Comparison of ENCODE assay signal across 8 cellular contexts in genomic region chr22:49930596-49931412, GRCh38. TPM values are rescaled to one million over a fixed set of nuclear protein-coding genes. Genes with fewer than 3 reads are reported as not detected.
DNase-seq lines count a peak whose midpoint lies in the region; ATAC-seq and TF ChIP-seq lines count a peak whose summit lies in the region.

No MANE protein-coding gene starts in this region.

- H2AFZ ChIP-seq in DND-41 (ENCODE audit: low read depth, low read length): no peak overlapping the region

- peak; percentile 32 for DNase-seq in DND-41
- DNase-seq in HFF-Myc (ENCODE audit: extremely low read depth, low read depth): peak; percentile 43
- peak; percentile 80 to 92 for DNase-seq in NOMO-1 (lab: John Stamatoyannopoulos, UW; ENCODE audit: unreplicated experiment in 2 of 2)
- no peak for DNase-seq in activated T-helper 2 cell treated with anti-CD3 and anti-CD28 coated beads, Interferon-gamma antibody, Interleukin-2, Interleukin-4, amounts not matched to agents 10 μg/mL and 5 μg/mL and 100 μg/mL, durations not matched to agents 14 hours and 24 hours and 36 hours (ENCODE audit: low spot score)
- peak; percentile 88 for DNase-seq in globus pallidus (ENCODE audit: low spot score)
- DNase-seq in prostate gland (ENCODE audit: low spot score): peak; percentile 93

- intact Hi-C loops in activated T-helper 2 cell treated with anti-CD3 and anti-CD28 coated beads, Interferon-gamma antibody, Interleukin-2, Interleukin-4, amounts not matched to agents 10 μg/mL and 5 μg/mL and 100 μg/mL, durations not matched to agents 14 hours and 24 hours and 36 hours (cut with micrococcal nuclease): loop anchor here (1.0 to 5.0 kb wide), 5 partner anchors 62 to 261 kb away; no protein-coding TSS in a partner anchor
- intact Hi-C loops in prostate gland (cut with DNase I): loop anchor here (2.0 to 10.0 kb wide), 2 partner anchors 100 to 274 kb away; partner anchors contain the start of gene SELENOO

- 59% methylated on average over 14 of the region's 14 CpGs for WGBS in prostate gland

- H3K4me3 ChIP-seq in DND-41 (ENCODE audit: low read depth in 1 of 2, low read length in 2 of 2): no peak overlapping the region
- H3K4me3 ChIP-seq in HFF-Myc (replicated peaks; ENCODE audit: low read depth, low read length): no peak overlapping the region
- no peak overlapping the region for H3K4me3 ChIP-seq in prostate gland

- H3K79me2 ChIP-seq in DND-41 (ENCODE audit: insufficient read depth, low read length): no peaks in the 10 kb centered on the region

- H3K4me2 ChIP-seq in DND-41 (ENCODE audit: insufficient read depth, low read length): no peak overlapping the region

- H3K27ac Mint-ChIP-seq in activated T-helper 2 cell treated with anti-CD3 and anti-CD28 coated beads, Interferon-gamma antibody, Interleukin-2, Interleukin-4, amounts not matched to agents 10 μg/mL and 5 μg/mL and 100 μg/mL, durations not matched to agents 14 hours and 24 hours and 36 hours: peak overlapping the region; percentile 31

- H3K27ac ChIP-seq in DND-41 (ENCODE audit: low read length): no peak overlapping the region
- H3K27ac ChIP-seq in prostate gland: peak overlapping the region; percentile 77 to 94

- H3K9me3 Mint-ChIP-seq in activated T-helper 2 cell treated with anti-CD3 and anti-CD28 coated beads, Interferon-gamma antibody, Interleukin-2, Interleukin-4, amounts not matched to agents 10 μg/mL and 5 μg/mL and 100 μg/mL, durations not matched to agents 14 hours and 24 hours and 36 hours: no peaks in the 10 kb centered on the region

- no peaks in the 10 kb centered on the region for H3K9me3 ChIP-seq in DND-41 (ENCODE audit: insufficient read depth, low read length, severe bottlenecking)
- H3K9me3 ChIP-seq in prostate gland: no peaks in the 10 kb centered on the region

- no peak overlapping the region for H3K4me3 Mint-ChIP-seq in activated T-helper 2 cell treated with anti-CD3 and anti-CD28 coated beads, Interferon-gamma antibody, Interleukin-2, Interleukin-4, amounts not matched to agents 10 μg/mL and 5 μg/mL and 100 μg/mL, durations not matched to agents 14 hours and 24 hours and 36 hours (ENCODE audit: low read depth)

- peaks cover 21% of the 10 kb centered on the region for H3K4me1 Mint-ChIP-seq in activated T-helper 2 cell treated with anti-CD3 and anti-CD28 coated beads, Interferon-gamma antibody, Interleukin-2, Interleukin-4, amounts not matched to agents 10 μg/mL and 5 μg/mL and 100 μg/mL, durations not matched to agents 14 hours and 24 hours and 36 hours (ENCODE audit: low read depth)

- H3K4me1 ChIP-seq in DND-41 (ENCODE audit: insufficient read depth, low read length) (peaks cover 16% of the 10 kb centered on the region), prostate gland (replicated peaks) (peaks cover 13% of the 10 kb centered on the region)

- no peak overlapping the region for H3K9ac ChIP-seq in DND-41 (ENCODE audit: low read depth, low read length)

- peak; percentile 63 for TF ChIP-seq POLR2A in prostate gland (IDR thresholded peaks at IDR 0.05)

- H4K20me1 ChIP-seq in DND-41 (ENCODE audit: insufficient read depth, low read length): peaks cover 9% of the 10 kb centered on the region

- TF ChIP-seq CTCF in DND-41 (IDR thresholded peaks at IDR 0.05; ENCODE audit: borderline replicate concordance, extremely low read depth, low read length, poor library complexity, severe bottlenecking) (peak; percentile 55), HFF-Myc (IDR thresholded peaks at IDR 0.05; ENCODE audit: low read depth, low read length, missing control alignments) (peak; percentile 63), prostate gland (IDR thresholded peaks at IDR 0.05) (peak; percentile 47 to 91 (median 80))

- ATAC-seq in DND-41 (ENCODE audit: insufficient read depth, low read depth): no peak
- ATAC-seq in HG03442 (IDR thresholded peaks at IDR 0.05; ENCODE audit: unreplicated experiment): no peak
- no peak for ATAC-seq in GM21717 (IDR thresholded peaks at IDR 0.05; ENCODE audit: unreplicated experiment)

- H3K36me3 ChIP-seq in DND-41 (ENCODE audit: insufficient read depth, low read length) (no peaks in the 10 kb centered on the region), prostate gland (no peaks in the 10 kb centered on the region)

- H3K36me3 Mint-ChIP-seq in activated T-helper 2 cell treated with anti-CD3 and anti-CD28 coated beads, Interferon-gamma antibody, Interleukin-2, Interleukin-4, amounts not matched to agents 10 μg/mL and 5 μg/mL and 100 μg/mL, durations not matched to agents 14 hours and 24 hours and 36 hours (ENCODE audit: low read depth): peaks cover 13% of the 10 kb centered on the region

- H3K27me3 ChIP-seq in DND-41 (ENCODE audit: insufficient read depth, low read length, poor library complexity) (no peaks in the 10 kb centered on the region), prostate gland (replicated peaks; ENCODE audit: insufficient read depth) (no peaks in the 10 kb centered on the region)

- no peaks in the 10 kb centered on the region for H3K27me3 Mint-ChIP-seq in activated T-helper 2 cell treated with anti-CD3 and anti-CD28 coated beads, Interferon-gamma antibody, Interleukin-2, Interleukin-4, amounts not matched to agents 10 μg/mL and 5 μg/mL and 100 μg/mL, durations not matched to agents 14 hours and 24 hours and 36 hours (ENCODE audit: low read depth)

RNA-seq across cellular contexts. Expression of gene CRELD2, which starts 12.4 kb away (rescaled TPM):
- 49.9 and 52.9 TPM in 2 replicates for total RNA-seq in activated T-helper 2 cell treated with anti-CD3 and anti-CD28 coated beads, Interferon-gamma antibody, Interleukin-2, Interleukin-4, amounts not matched to agents 10 μg/mL and 5 μg/mL and 100 μg/mL, durations not matched to agents 14 hours and 24 hours and 36 hours
- total RNA-seq in prostate gland: 10 to 100 TPM; 55.1 to 70.1 TPM

RNA-seq across cellular contexts. Expression of gene ALG12, which starts 12.6 kb away (rescaled TPM):
- total RNA-seq in activated T-helper 2 cell treated with anti-CD3 and anti-CD28 coated beads, Interferon-gamma antibody, Interleukin-2, Interleukin-4, amounts not matched to agents 10 μg/mL and 5 μg/mL and 100 μg/mL, durations not matched to agents 14 hours and 24 hours and 36 hours: 15.5 and 16.5 TPM in 2 replicates
- total RNA-seq in prostate gland: 10 to 100 TPM; 26.1 to 33.6 TPM

RNA-seq across cellular contexts. Expression of gene PIM3, which starts 29.8 kb away (rescaled TPM):
- total RNA-seq in activated T-helper 2 cell treated with anti-CD3 and anti-CD28 coated beads, Interferon-gamma antibody, Interleukin-2, Interleukin-4, amounts not matched to agents 10 μg/mL and 5 μg/mL and 100 μg/mL, durations not matched to agents 14 hours and 24 hours and 36 hours: 215 TPM in 2 replicates
- 100 to 1,000 TPM; 126 to 183 TPM for total RNA-seq in prostate gland
